In genomic region chr11:89583580-89583979, GRCh38 we compare ENCODE assay signal across 26 cellular contexts.
"Had no signal": no experiment of that assay in that cellular context is flagged by ENCODE, and none has a peak within 500 bp of the region (broad histone marks: within the 10 kb centered on the region; RNA-seq: fewer than 3 reads in every experiment).

No MANE protein-coding gene starts in this region.

- H3K4me1 Mint-ChIP-seq: activated CD4-positive, alpha-beta memory T cell treated with anti-CD3 and anti-CD28 coated beads, Interleukin-2, amount 10 ng/mL, durations not matched to agents 7 days and 5 days; activated CD4-positive, alpha-beta T cell treated with anti-CD3 and anti-CD28 coated beads, Interleukin-2, amount 10 ng/mL, durations not matched to agents 7 days and 5 days; activated naive CD4-positive, alpha-beta T cell treated with anti-CD3 and anti-CD28 coated beads, Interleukin-2, amount 10 ng/mL, durations not matched to agents 7 days and 5 days; activated naive CD8-positive, alpha-beta T cell treated with anti-CD3 and anti-CD28 coated beads, Interleukin-2, amount 10 ng/mL, durations not matched to agents 7 days and 5 days; natural killer cell; T-helper 17 cell had no signal

- H3K4me3 ChIP-seq: ascending aorta, cardiac muscle cell, gastrocnemius medialis, lower lobe of right lung, prostate gland, tibial nerve had no signal

- H3K9me3 ChIP-seq: ascending aorta, gastrocnemius medialis, lower lobe of right lung, prostate gland, tibial nerve had no signal

- H3K27ac ChIP-seq: ascending aorta, cardiac muscle cell, gastrocnemius medialis, lower lobe of right lung, prostate gland, tibial nerve had no signal

- H3K27me3 Mint-ChIP-seq: activated CD4-positive, alpha-beta memory T cell treated with anti-CD3 and anti-CD28 coated beads, Interleukin-2, amount 10 ng/mL, durations not matched to agents 7 days and 5 days; activated CD4-positive, alpha-beta T cell treated with anti-CD3 and anti-CD28 coated beads, Interleukin-2, amount 10 ng/mL, durations not matched to agents 7 days and 5 days; activated naive CD4-positive, alpha-beta T cell treated with anti-CD3 and anti-CD28 coated beads, Interleukin-2, amount 10 ng/mL, durations not matched to agents 7 days and 5 days; activated naive CD8-positive, alpha-beta T cell treated with anti-CD3 and anti-CD28 coated beads, Interleukin-2, amount 10 ng/mL, durations not matched to agents 7 days and 5 days; activated T-cell treated with anti-CD3 and anti-CD28 coated beads, Interleukin-2, amount 50 U/mL, for 24 hours; brain; effector memory CD8-positive, alpha-beta T cell; T-helper 17 cell had no signal

- H3K4me1 ChIP-seq: ascending aorta, gastrocnemius medialis, lower lobe of right lung, prostate gland, tibial nerve had no signal

- H3K36me3 ChIP-seq: ascending aorta, cardiac muscle cell, gastrocnemius medialis, lower lobe of right lung, prostate gland, tibial nerve had no signal

- DNase-seq: activated CD4-positive, alpha-beta memory T cell treated with anti-CD3 and anti-CD28 coated beads, Interleukin-2, amount 10 ng/mL, durations not matched to agents 7 days and 5 days; activated CD4-positive, alpha-beta T cell treated with anti-CD3 and anti-CD28 coated beads for 1 hour; activated CD4-positive, alpha-beta T cell treated with anti-CD3 and anti-CD28 coated beads, Interleukin-2, amount 10 ng/mL, durations not matched to agents 7 days and 5 days; activated CD8-positive, alpha-beta memory T cell treated with anti-CD3 and anti-CD28 coated beads, Interleukin-2, amount 50 U/mL, for 48 hours; activated gamma-delta T cell; activated naive CD4-positive, alpha-beta T cell treated with anti-CD3 and anti-CD28 coated beads, Interleukin-2, amount 10 ng/mL, durations not matched to agents 7 days and 5 days; activated naive CD8-positive, alpha-beta T cell treated with anti-CD3 and anti-CD28 coated beads, Interleukin-2, amount 10 ng/mL, durations not matched to agents 7 days and 5 days; activated T-cell treated with anti-CD3 and anti-CD28 coated beads, Interleukin-2, amount 50 U/mL, for 24 hours; cortex of kidney; effector memory CD8-positive, alpha-beta T cell; erythroblast; gastrocnemius medialis; hippocampal formation; left cardiac atrium; lower lobe of right lung; mesenchymal stem cell; natural killer cell; stimulated activated naive CD4-positive, alpha-beta T cell; T-helper 17 cell; T1000 had no signal

- H3K36me3 Mint-ChIP-seq: activated naive CD4-positive, alpha-beta T cell treated with anti-CD3 and anti-CD28 coated beads, Interleukin-2, amount 10 ng/mL, durations not matched to agents 7 days and 5 days; activated naive CD8-positive, alpha-beta T cell treated with anti-CD3 and anti-CD28 coated beads, Interleukin-2, amount 10 ng/mL, durations not matched to agents 7 days and 5 days; brain; natural killer cell; WTC11 had no signal

- H3K4me3 Mint-ChIP-seq: activated CD4-positive, alpha-beta memory T cell treated with anti-CD3 and anti-CD28 coated beads, Interleukin-2, amount 10 ng/mL, durations not matched to agents 7 days and 5 days; activated CD4-positive, alpha-beta T cell treated with anti-CD3 and anti-CD28 coated beads, Interleukin-2, amount 10 ng/mL, durations not matched to agents 7 days and 5 days; activated naive CD4-positive, alpha-beta T cell treated with anti-CD3 and anti-CD28 coated beads, Interleukin-2, amount 10 ng/mL, durations not matched to agents 7 days and 5 days; activated naive CD8-positive, alpha-beta T cell treated with anti-CD3 and anti-CD28 coated beads, Interleukin-2, amount 10 ng/mL, durations not matched to agents 7 days and 5 days; activated T-cell treated with anti-CD3 and anti-CD28 coated beads, Interleukin-2, amount 50 U/mL, for 24 hours; brain; effector memory CD8-positive, alpha-beta T cell; natural killer cell; T-helper 17 cell; WTC11 had no signal

- H3K27me3 ChIP-seq: ascending aorta, cardiac muscle cell, gastrocnemius medialis, tibial nerve had no signal

- ATAC-seq: effector memory CD8-positive, alpha-beta T cell; gastrocnemius medialis; left cardiac atrium; lower lobe of right lung; natural killer cell; T-helper 17 cell; WTC11 had no signal

- H3K27ac Mint-ChIP-seq: activated CD4-positive, alpha-beta memory T cell treated with anti-CD3 and anti-CD28 coated beads, Interleukin-2, amount 10 ng/mL, durations not matched to agents 7 days and 5 days; activated CD4-positive, alpha-beta T cell treated with anti-CD3 and anti-CD28 coated beads, Interleukin-2, amount 10 ng/mL, durations not matched to agents 7 days and 5 days; activated naive CD4-positive, alpha-beta T cell treated with anti-CD3 and anti-CD28 coated beads, Interleukin-2, amount 10 ng/mL, durations not matched to agents 7 days and 5 days; activated naive CD8-positive, alpha-beta T cell treated with anti-CD3 and anti-CD28 coated beads, Interleukin-2, amount 10 ng/mL, durations not matched to agents 7 days and 5 days; activated T-cell treated with anti-CD3 and anti-CD28 coated beads, Interleukin-2, amount 50 U/mL, for 24 hours; brain; effector memory CD8-positive, alpha-beta T cell; natural killer cell; T-helper 17 cell; WTC11 had no signal

- H3K9me3 Mint-ChIP-seq: activated CD4-positive, alpha-beta memory T cell treated with anti-CD3 and anti-CD28 coated beads, Interleukin-2, amount 10 ng/mL, durations not matched to agents 7 days and 5 days; activated CD4-positive, alpha-beta T cell treated with anti-CD3 and anti-CD28 coated beads, Interleukin-2, amount 10 ng/mL, durations not matched to agents 7 days and 5 days; activated naive CD4-positive, alpha-beta T cell treated with anti-CD3 and anti-CD28 coated beads, Interleukin-2, amount 10 ng/mL, durations not matched to agents 7 days and 5 days; activated naive CD8-positive, alpha-beta T cell treated with anti-CD3 and anti-CD28 coated beads, Interleukin-2, amount 10 ng/mL, durations not matched to agents 7 days and 5 days; activated T-cell treated with anti-CD3 and anti-CD28 coated beads, Interleukin-2, amount 50 U/mL, for 24 hours; brain; WTC11 had no signal
